ENCODE assay signal across 1 cellular context in the genomic region with DNA sequence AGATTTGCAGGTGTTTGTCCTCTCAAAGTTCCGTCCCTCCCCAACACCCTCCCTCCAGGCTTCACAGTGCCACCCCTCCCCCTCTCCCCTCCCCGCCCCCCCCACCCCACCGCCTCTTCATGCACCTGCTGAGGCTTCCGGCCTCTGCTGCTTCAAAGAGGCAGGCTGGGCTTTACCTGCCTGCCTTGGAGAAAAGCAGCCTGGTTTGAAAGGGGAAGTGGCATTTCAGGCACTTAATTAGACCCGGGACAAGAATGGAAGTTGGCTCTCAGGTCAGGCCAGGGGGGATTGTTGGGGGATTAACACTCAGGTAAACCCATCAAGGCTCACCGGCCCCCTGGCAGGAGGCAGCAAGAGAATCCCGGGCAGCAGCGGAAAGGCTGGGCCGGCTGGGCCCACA.
A peak's percentile ranks its signal among the peaks of the same experiment; 100 is the strongest.
TF ChIP-seq lines count a peak whose summit lies in the region.

No MANE protein-coding gene starts in this region.

TF ChIP-seq in H1, 55 proteins besides CTCF, POLR2A, EP300 and RAD21:
- TF ChIP-seq JUN (IDR thresholded peaks at IDR 0.05; ENCODE audit: low read depth, low read length): no peak
- peak; percentile 63 for TF ChIP-seq SP1 (IDR thresholded peaks at IDR 0.05; ENCODE audit: low read depth, low read length)
- TF ChIP-seq CTBP2 (IDR thresholded peaks at IDR 0.05; ENCODE audit: borderline replicate concordance, insufficient read depth, insufficient read length, low read length): peak; percentile 57
- TF ChIP-seq BACH1 (IDR thresholded peaks at IDR 0.05; ENCODE audit: low read length): no peak
- no peak for TF ChIP-seq SP4 (IDR thresholded peaks at IDR 0.05; ENCODE audit: low read length)
- TF ChIP-seq, protein P1, sequence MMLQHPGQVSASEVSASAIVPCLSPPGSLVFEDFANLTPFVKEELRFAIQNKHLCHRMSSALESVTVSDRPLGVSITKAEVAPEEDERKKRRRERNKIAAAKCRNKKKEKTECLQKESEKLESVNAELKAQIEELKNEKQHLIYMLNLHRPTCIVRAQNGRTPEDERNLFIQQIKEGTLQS (IDR thresholded peaks at IDR 0.05; ENCODE audit: insufficient read depth, low read depth, low read length): no peak
- no peak for TF ChIP-seq RBBP5 (IDR thresholded peaks at IDR 0.05; ENCODE audit: borderline replicate concordance, low read depth, low read length)
- no peak for TF ChIP-seq FOSL1 (IDR thresholded peaks at IDR 0.05; ENCODE audit: insufficient read depth, low read depth, low read length)
- TF ChIP-seq KDM4A (IDR thresholded peaks at IDR 0.05; ENCODE audit: low read depth, low read length, severe bottlenecking): no peak
- peak; percentile 96 for TF ChIP-seq NANOG (IDR thresholded peaks at IDR 0.05; ENCODE audit: insufficient read depth, low read depth, low read length, poor library complexity, severe bottlenecking)
- no peak for TF ChIP-seq CHD1 (IDR thresholded peaks at IDR 0.05; ENCODE audit: low read depth, low read length)
- TF ChIP-seq, protein P2, sequence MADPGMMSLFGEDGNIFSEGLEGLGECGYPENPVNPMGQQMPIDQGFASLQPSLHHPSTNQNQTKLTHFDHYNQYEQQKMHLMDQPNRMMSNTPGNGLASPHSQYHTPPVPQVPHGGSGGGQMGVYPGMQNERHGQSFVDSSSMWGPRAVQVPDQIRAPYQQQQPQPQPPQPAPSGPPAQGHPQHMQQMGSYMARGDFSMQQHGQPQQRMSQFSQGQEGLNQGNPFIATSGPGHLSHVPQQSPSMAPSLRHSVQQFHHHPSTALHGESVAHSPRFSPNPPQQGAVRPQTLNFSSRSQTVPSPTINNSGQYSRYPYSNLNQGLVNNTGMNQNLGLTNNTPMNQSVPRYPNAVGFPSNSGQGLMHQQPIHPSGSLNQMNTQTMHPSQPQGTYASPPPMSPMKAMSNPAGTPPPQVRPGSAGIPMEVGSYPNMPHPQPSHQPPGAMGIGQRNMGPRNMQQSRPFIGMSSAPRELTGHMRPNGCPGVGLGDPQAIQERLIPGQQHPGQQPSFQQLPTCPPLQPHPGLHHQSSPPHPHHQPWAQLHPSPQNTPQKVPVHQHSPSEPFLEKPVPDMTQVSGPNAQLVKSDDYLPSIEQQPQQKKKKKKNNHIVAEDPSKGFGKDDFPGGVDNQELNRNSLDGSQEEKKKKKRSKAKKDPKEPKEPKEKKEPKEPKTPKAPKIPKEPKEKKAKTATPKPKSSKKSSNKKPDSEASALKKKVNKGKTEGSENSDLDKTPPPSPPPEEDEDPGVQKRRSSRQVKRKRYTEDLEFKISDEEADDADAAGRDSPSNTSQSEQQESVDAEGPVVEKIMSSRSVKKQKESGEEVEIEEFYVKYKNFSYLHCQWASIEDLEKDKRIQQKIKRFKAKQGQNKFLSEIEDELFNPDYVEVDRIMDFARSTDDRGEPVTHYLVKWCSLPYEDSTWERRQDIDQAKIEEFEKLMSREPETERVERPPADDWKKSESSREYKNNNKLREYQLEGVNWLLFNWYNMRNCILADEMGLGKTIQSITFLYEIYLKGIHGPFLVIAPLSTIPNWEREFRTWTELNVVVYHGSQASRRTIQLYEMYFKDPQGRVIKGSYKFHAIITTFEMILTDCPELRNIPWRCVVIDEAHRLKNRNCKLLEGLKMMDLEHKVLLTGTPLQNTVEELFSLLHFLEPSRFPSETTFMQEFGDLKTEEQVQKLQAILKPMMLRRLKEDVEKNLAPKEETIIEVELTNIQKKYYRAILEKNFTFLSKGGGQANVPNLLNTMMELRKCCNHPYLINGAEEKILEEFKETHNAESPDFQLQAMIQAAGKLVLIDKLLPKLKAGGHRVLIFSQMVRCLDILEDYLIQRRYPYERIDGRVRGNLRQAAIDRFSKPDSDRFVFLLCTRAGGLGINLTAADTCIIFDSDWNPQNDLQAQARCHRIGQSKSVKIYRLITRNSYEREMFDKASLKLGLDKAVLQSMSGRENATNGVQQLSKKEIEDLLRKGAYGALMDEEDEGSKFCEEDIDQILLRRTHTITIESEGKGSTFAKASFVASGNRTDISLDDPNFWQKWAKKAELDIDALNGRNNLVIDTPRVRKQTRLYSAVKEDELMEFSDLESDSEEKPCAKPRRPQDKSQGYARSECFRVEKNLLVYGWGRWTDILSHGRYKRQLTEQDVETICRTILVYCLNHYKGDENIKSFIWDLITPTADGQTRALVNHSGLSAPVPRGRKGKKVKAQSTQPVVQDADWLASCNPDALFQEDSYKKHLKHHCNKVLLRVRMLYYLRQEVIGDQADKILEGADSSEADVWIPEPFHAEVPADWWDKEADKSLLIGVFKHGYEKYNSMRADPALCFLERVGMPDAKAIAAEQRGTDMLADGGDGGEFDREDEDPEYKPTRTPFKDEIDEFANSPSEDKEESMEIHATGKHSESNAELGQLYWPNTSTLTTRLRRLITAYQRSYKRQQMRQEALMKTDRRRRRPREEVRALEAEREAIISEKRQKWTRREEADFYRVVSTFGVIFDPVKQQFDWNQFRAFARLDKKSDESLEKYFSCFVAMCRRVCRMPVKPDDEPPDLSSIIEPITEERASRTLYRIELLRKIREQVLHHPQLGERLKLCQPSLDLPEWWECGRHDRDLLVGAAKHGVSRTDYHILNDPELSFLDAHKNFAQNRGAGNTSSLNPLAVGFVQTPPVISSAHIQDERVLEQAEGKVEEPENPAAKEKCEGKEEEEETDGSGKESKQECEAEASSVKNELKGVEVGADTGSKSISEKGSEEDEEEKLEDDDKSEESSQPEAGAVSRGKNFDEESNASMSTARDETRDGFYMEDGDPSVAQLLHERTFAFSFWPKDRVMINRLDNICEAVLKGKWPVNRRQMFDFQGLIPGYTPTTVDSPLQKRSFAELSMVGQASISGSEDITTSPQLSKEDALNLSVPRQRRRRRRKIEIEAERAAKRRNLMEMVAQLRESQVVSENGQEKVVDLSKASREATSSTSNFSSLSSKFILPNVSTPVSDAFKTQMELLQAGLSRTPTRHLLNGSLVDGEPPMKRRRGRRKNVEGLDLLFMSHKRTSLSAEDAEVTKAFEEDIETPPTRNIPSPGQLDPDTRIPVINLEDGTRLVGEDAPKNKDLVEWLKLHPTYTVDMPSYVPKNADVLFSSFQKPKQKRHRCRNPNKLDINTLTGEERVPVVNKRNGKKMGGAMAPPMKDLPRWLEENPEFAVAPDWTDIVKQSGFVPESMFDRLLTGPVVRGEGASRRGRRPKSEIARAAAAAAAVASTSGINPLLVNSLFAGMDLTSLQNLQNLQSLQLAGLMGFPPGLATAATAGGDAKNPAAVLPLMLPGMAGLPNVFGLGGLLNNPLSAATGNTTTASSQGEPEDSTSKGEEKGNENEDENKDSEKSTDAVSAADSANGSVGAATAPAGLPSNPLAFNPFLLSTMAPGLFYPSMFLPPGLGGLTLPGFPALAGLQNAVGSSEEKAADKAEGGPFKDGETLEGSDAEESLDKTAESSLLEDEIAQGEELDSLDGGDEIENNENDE (IDR thresholded peaks at IDR 0.05; ENCODE audit: insufficient replicate concordance, low read length): no peak
- peak; percentile 42 to 74; a peak in 1 of 4 replicates for TF ChIP-seq HDAC2 (IDR thresholded peaks at IDR 0.05; ENCODE audit: borderline replicate concordance in 1 of 2, low read depth in 2 of 2, low read length in 2 of 2)
- no peak for TF ChIP-seq POU5F1 (IDR thresholded peaks at IDR 0.05; ENCODE audit: low read depth, low read length)
- TF ChIP-seq, protein P3, sequence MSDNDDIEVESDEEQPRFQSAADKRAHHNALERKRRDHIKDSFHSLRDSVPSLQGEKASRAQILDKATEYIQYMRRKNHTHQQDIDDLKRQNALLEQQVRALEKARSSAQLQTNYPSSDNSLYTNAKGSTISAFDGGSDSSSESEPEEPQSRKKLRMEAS (IDR thresholded peaks at IDR 0.05): peak; percentile 11; the same call in 1 of the 2 replicates
- peak; percentile 28; the same call in 1 of the 2 replicates for TF ChIP-seq KDM1A (IDR thresholded peaks at IDR 0.05; ENCODE audit: borderline replicate concordance, low read length)
- TF ChIP-seq TEAD4 (IDR thresholded peaks at IDR 0.05; ENCODE audit: low read depth, low read length): 0 out of 2 replicates have a peak, but pooled peaks have one; percentile 30
- TF ChIP-seq POLR2AphosphoS5 (IDR thresholded peaks at IDR 0.05; ENCODE audit: low read depth, low read length): no peak
- TF ChIP-seq RNF2 (IDR thresholded peaks at IDR 0.05; ENCODE audit: borderline replicate concordance, low read depth, low read length, missing control alignments, poor library complexity, severe bottlenecking): no peak
- TF ChIP-seq SIRT6 (IDR thresholded peaks at IDR 0.05; ENCODE audit: low read length): no peak
- no peak for TF ChIP-seq EZH2 (IDR thresholded peaks at IDR 0.05; ENCODE audit: low read depth, low read length, severe bottlenecking)
- peak; percentile 79 for TF ChIP-seq EGR1 (IDR thresholded peaks at IDR 0.05; ENCODE audit: borderline replicate concordance, low read depth, low read length)
- TF ChIP-seq TCF12 (IDR thresholded peaks at IDR 0.05; ENCODE audit: low read depth, low read length): peak; percentile 80; the same call in 1 of the 2 replicates
